In the genomic region with DNA sequence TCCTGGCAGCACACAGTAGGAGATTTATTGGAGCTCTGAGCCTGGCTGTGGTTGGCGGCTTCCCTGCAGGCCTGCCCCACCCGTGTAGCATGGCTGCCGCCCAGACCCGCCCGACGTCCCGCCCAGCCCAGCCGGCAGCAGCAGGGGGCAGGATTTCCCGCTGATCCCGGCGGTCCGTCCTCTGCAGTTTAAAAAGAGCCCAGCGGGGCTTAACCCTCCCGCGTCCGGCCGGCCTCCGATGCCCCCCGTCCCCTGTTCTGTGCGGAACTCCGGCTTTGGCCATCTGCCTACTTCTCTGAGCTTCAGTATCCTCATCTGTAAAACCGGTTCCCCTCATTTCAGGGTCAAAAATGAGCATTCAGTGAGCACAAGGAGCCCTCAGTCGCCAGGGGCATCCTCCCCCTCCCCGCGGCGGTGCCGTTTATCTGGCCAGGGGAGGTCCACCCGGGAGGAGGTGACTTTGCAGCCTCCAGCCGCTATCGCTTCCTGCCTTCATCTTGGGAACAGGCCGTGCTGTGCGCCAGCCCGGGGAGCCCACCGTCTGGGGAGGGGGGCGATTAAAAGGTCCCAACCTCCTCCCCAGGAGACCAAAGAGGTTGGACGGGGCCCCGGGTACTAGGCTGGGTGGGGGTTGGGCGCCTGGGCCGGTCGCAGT, we compare ENCODE assay signal across 8 cellular contexts. TPM values are rescaled to one million over a fixed set of nuclear protein-coding genes. Genes with fewer than 3 reads are reported as not detected.
DNase-seq lines count a peak whose midpoint lies in the region; ATAC-seq lines count a peak whose summit lies in the region.

A gene (plus strand): TSS at position 476 of the 655 bp plus-strand sequence. CDS start 1,456 bp downstream, outside the sequence.

- H3K4me3 Mint-ChIP-seq in T-cell: peak within 1 kb of the TSS; percentile 70 to 83 (median 79)

- no peaks in the 10 kb centered on the region for H3K36me3 Mint-ChIP-seq in T-cell

- ATAC-seq in T-cell (replicated peaks in 1 of 4) (peak; percentile 25 to 52 (median 50)), GM21825 (IDR thresholded peaks at IDR 0.05; ENCODE audit: unreplicated experiment) (no peak), GM18870 (IDR thresholded peaks at IDR 0.05; ENCODE audit: unreplicated experiment) (no peak)

- no peak within 1 kb of the TSS for H3K27ac Mint-ChIP-seq in T-cell

- DNase-seq in G401 (ENCODE audit: low spot score) (peak; percentile 50), LHCN-M2 (ENCODE audit: low read depth) (peak; percentile 78), T-cell (peak in 12 of 34 experiments; percentile 15 to 40 (median 35)), caudate nucleus (lab: John Stamatoyannopoulos, UW) (peak in 50 of 61 donors; percentile 32 to 79 (median 54)), iPS-NIHi7 (ENCODE audit: extremely low spot score) (peak; percentile 69), skeletal muscle cell (ENCODE audit: low read depth) (no peak)

- peaks cover 14 to 28% of the 10 kb centered on the region in 2 donors for H3K27me3 Mint-ChIP-seq in T-cell

- POLR2A ChIA-PET in T-cell (lab: Charles Lee): no interaction called here

- peak within 1 kb of the TSS; percentile 86 for H3K4me3 ChIP-seq in skeletal muscle cell (ENCODE audit: low read depth, low read length)

- CTCF ChIA-PET in T-cell (lab: Charles Lee): no interaction called here

- H3K9me3 Mint-ChIP-seq in T-cell: no peaks in the 10 kb centered on the region

- H3K4me1 Mint-ChIP-seq in T-cell: peaks cover 4 to 25% (median 10%) of the 10 kb centered on the region in 3 donors

- in situ Hi-C loops in G401 (cut with HindIII; ENCODE audit: low sequenced_read_pairs): no loop called here

- H3K27ac ChIP-seq in caudate nucleus (ENCODE audit: low read depth, low read length): peak within 1 kb of the TSS; percentile 82

RNA-seq across cellular contexts. Expression of the gene that starts here (rescaled TPM):
- total RNA-seq in G401 (2014; rRNA removed; shearing (Covaris generic)): 13.2 and 26.3 TPM in 2 replicates
- total RNA-seq in LHCN-M2 (2014; rRNA removed) (33.3 and 47.1 TPM in 2 replicates), T-cell (1 to 10 TPM in 1 of 5 donors, under 1 TPM in 4; 0.53 to 1.2 (median 0.85) TPM)
- polyA plus RNA-seq in LHCN-M2 (2012): 26.7 TPM

Comparison
In these comparisons a context has a peak if more than half of its experiments do, and no peak if none do; other contexts are left out.
1. ATAC-seq: peak in T-cell (4 of 4); none in GM21825 (single experiment) and GM18870 (single experiment).